ENCODE assay signal across 1 cellular context in genomic region chr3:15367059-15367458, GRCh38.
A peak's percentile ranks its signal among the peaks of the same experiment; 100 is the strongest.
TF ChIP-seq lines count a peak whose summit lies in the region.

No MANE protein-coding gene starts in this region.

TF ChIP-seq in K562, 482 proteins besides CTCF, POLR2A, EP300 and RAD21 (continued from another document and continues in another):
- no peak for TF ChIP-seq THAP12 (CRISPR knock-in tag; IDR thresholded peaks at IDR 0.05)
- no peak for TF ChIP-seq OTX1 (CRISPR knock-in tag; IDR thresholded peaks at IDR 0.05)
- no peak for TF ChIP-seq ZBTB1 (CRISPR knock-in tag; IDR thresholded peaks at IDR 0.05; ENCODE audit: borderline replicate concordance, low read depth)
- peak; percentile 52; the same call in 1 of the 2 replicates for TF ChIP-seq ZBTB40 (IDR thresholded peaks at IDR 0.05)
- TF ChIP-seq ZBTB40 (CRISPR knock-in tag; IDR thresholded peaks at IDR 0.05) = no peak
- no peak for TF ChIP-seq YY1 (IDR thresholded peaks at IDR 0.05; ENCODE audit: borderline replicate concordance in 1 of 3, control insufficient read depth in 1 of 3, extremely low read depth in 1 of 3, insufficient read depth in 3 of 3, insufficient read length in 1 of 3, insufficient replicate concordance in 2 of 3, low read depth in 1 of 3, low read length in 2 of 3)
- no peak for TF ChIP-seq KAT2B (IDR thresholded peaks at IDR 0.05; ENCODE audit: low read depth, low read length)
- TF ChIP-seq SMARCA4 (IDR thresholded peaks at IDR 0.05) = peak; percentile 75
- no peak for TF ChIP-seq PHF20 (IDR thresholded peaks at IDR 0.05; ENCODE audit: partially characterized antibody)
- TF ChIP-seq FOXJ2 (tag; IDR thresholded peaks at IDR 0.05) = no peak
- no peak for TF ChIP-seq PTRF (tag; IDR thresholded peaks at IDR 0.05)
- no peak for TF ChIP-seq ZKSCAN1 (IDR thresholded peaks at IDR 0.05; ENCODE audit: low read depth, low read length)
- no peak for TF ChIP-seq HNRNPUL1 (IDR thresholded peaks at IDR 0.05; ENCODE audit: low read length)
- no peak for TF ChIP-seq ETS1 (conservative IDR thresholded peaks at IDR 0.05; ENCODE audit: control insufficient read depth, low read depth, low read length)
- TF ChIP-seq ZNF75A (CRISPR knock-in tag; IDR thresholded peaks at IDR 0.05) = no peak
- no peak for TF ChIP-seq ARNT (IDR thresholded peaks at IDR 0.05)
- TF ChIP-seq DPF2 (IDR thresholded peaks at IDR 0.05) = peak; percentile 69
- TF ChIP-seq STAT6 (CRISPR knock-in tag; IDR thresholded peaks at IDR 0.05) = no peak
- TF ChIP-seq JUND (IDR thresholded peaks at IDR 0.05; ENCODE audit: borderline replicate concordance, low read depth, low read length) = peak; percentile 89
- TF ChIP-seq JUND (tag; IDR thresholded peaks at IDR 0.05; ENCODE audit: borderline replicate concordance, low read depth, low read length) = peak; percentile 86; the same call in 2 of the 3 replicates
- no peak for TF ChIP-seq ZNF140 (CRISPR knock-in tag; IDR thresholded peaks at IDR 0.05)
- no peak for TF ChIP-seq SRF (CRISPR knock-in tag; IDR thresholded peaks at IDR 0.05)
- no peak for TF ChIP-seq THRAP3 (IDR thresholded peaks at IDR 0.05; ENCODE audit: borderline replicate concordance)
- TF ChIP-seq TAL1 (IDR thresholded peaks at IDR 0.05) = no peak; the same call in 1 of the 2 replicates
- TF ChIP-seq CREB1 (IDR thresholded peaks at IDR 0.05) = no peak
- no peak for TF ChIP-seq CREB1 (CRISPR knock-in tag; IDR thresholded peaks at IDR 0.05)
- TF ChIP-seq SNRNP70 (optimal IDR thresholded peaks at IDR 0.05; ENCODE audit: low read depth, low read length) = no peak
- TF ChIP-seq CHD1 (IDR thresholded peaks at IDR 0.05; ENCODE audit: low read length) = no peak
- TF ChIP-seq THRA (IDR thresholded peaks at IDR 0.05) = no peak
- no peak for TF ChIP-seq PBX2 (CRISPR knock-in tag; IDR thresholded peaks at IDR 0.05; ENCODE audit: low read depth)
- no peak for TF ChIP-seq PBX2 (tag; conservative IDR thresholded peaks at IDR 0.05; ENCODE audit: low read depth)
- TF ChIP-seq JUNB (CRISPR knock-in tag; conservative IDR thresholded peaks at IDR 0.05) = no peak
- no peak for TF ChIP-seq ZNF280B (CRISPR knock-in tag; IDR thresholded peaks at IDR 0.05)
- TF ChIP-seq POLR2B (IDR thresholded peaks at IDR 0.05; ENCODE audit: low read depth, partially characterized antibody) = no peak
- TF ChIP-seq STAG1 (CRISPR knock-in tag; IDR thresholded peaks at IDR 0.05; ENCODE audit: borderline replicate concordance) = no peak
- TF ChIP-seq ZNF644 (tag; IDR thresholded peaks at IDR 0.05; ENCODE audit: low read depth) = no peak
- no peak for TF ChIP-seq ZNF830 (CRISPR knock-in tag; IDR thresholded peaks at IDR 0.05)
- TF ChIP-seq NFRKB (IDR thresholded peaks at IDR 0.05; ENCODE audit: low read depth) = no peak
- TF ChIP-seq SOX6 (IDR thresholded peaks at IDR 0.05) = peak; percentile 80
- no peak for TF ChIP-seq ASH1L (IDR thresholded peaks at IDR 0.05; ENCODE audit: borderline replicate concordance, low read depth, partially characterized antibody)
- peak; percentile 74 for TF ChIP-seq JUN (IDR thresholded peaks at IDR 0.05; ENCODE audit: borderline replicate concordance, low read depth, low read length)
- no peak for TF ChIP-seq JUN (CRISPR knock-in tag; IDR thresholded peaks at IDR 0.05; ENCODE audit: borderline replicate concordance)
